ENCODE assay signal across 8 cellular contexts in genomic region chr12:124636138-124636968, GRCh38.
A peak's percentile ranks its signal among the peaks of the same experiment; 100 is the strongest.
DNase-seq lines count a peak whose midpoint lies in the region; ATAC-seq and TF ChIP-seq lines count a peak whose summit lies in the region.

No MANE protein-coding gene starts in this region.

- H3K4me1 ChIP-seq in GM23338 (ENCODE audit: insufficient read depth) (peaks cover 11% of the 10 kb centered on the region; the same call in 1 of the 2 replicates), sigmoid colon (peaks cover 0 to 31% (median 26%) of the 10 kb centered on the region in 4 donors)

- no peaks in the 10 kb centered on the region for H3K9me3 Mint-ChIP-seq in GM23338

- peak overlapping the region; percentile 49 for H3K9ac ChIP-seq in SK-N-MC (ENCODE audit: insufficient read length)

- intact Hi-C loops in sigmoid colon (cut with DNase I): no loop called here

- H4K20me1 ChIP-seq in GM23338 (replicated peaks; ENCODE audit: insufficient read depth): no peaks in the 10 kb centered on the region

- TF ChIP-seq POLR2A in sigmoid colon (IDR thresholded peaks at IDR 0.05): no peak

- no peak for TF ChIP-seq CTCF in GM23338 (conservative IDR thresholded peaks at IDR 0.05; ENCODE audit: low read depth in 2 of 2)
- no peak for TF ChIP-seq CTCF in brain microvascular endothelial cell (IDR thresholded peaks at IDR 0.05; ENCODE audit: low read depth, low read length, missing control alignments)
- TF ChIP-seq CTCF in sigmoid colon (IDR thresholded peaks at IDR 0.05): no peak

- no peak overlapping the region for H3K4me3 Mint-ChIP-seq in GM23338

- no peaks in the 10 kb centered on the region for H3K36me3 Mint-ChIP-seq in GM23338 (ENCODE audit: low read depth)

- no peak overlapping the region for H3K4me2 ChIP-seq in GM23338

- no peak overlapping the region for H3K27ac ChIP-seq in GM23338 (ENCODE audit: low read depth)
- H3K27ac ChIP-seq in SK-N-MC: peak overlapping the region; percentile 97
- H3K27ac ChIP-seq in brain microvascular endothelial cell: no peak overlapping the region
- H3K27ac ChIP-seq in sigmoid colon: peak overlapping the region in 3 of 4 donors; percentile 64 to 79 (median 68)

- no peaks in the 10 kb centered on the region for H3F3A ChIP-seq in GM23338 (replicated peaks; ENCODE audit: low read depth)

- H3K27me3 ChIP-seq in GM23338 (ENCODE audit: insufficient read depth) (no peaks in the 10 kb centered on the region), brain microvascular endothelial cell (replicated peaks) (no peaks in the 10 kb centered on the region), sigmoid colon (no peaks in the 10 kb centered on the region)

- H3K27me3 Mint-ChIP-seq in GM23338 (ENCODE audit: insufficient read depth, low read depth, poor library complexity): peaks cover 10% of the 10 kb centered on the region

- peak in 1 of 4 donors; percentile 69 for TF ChIP-seq EP300 in sigmoid colon (IDR thresholded peaks at IDR 0.05)

- no peaks in the 10 kb centered on the region for H3K36me3 ChIP-seq in GM23338 (ENCODE audit: insufficient read depth)
- H3K36me3 ChIP-seq in SK-N-MC (ENCODE audit: insufficient read depth, low read length): no peaks in the 10 kb centered on the region
- H3K36me3 ChIP-seq in brain microvascular endothelial cell (replicated peaks): no peaks in the 10 kb centered on the region
- no peaks in the 10 kb centered on the region for H3K36me3 ChIP-seq in sigmoid colon

- H3K27ac Mint-ChIP-seq in GM23338: 0 out of 2 replicates have a peak overlapping the region, but pooled peaks have one; percentile 5

- 0 out of 2 replicates have a peak overlapping the region, but pooled peaks have one; percentile 23 for H2AFZ ChIP-seq in GM23338

- DNase-seq in GM23338 (ENCODE audit: low spot score) (no peak), SK-N-MC (ENCODE audit: low read depth, low spot score) (peak; percentile 60), brain microvascular endothelial cell (peak; percentile 86), sigmoid colon (peak; percentile 88), NCI-H2171 treated with DMSO at 0.1 percent for 48 hours (lab: John Stamatoyannopoulos, UW) (no peak), medulla oblongata (ENCODE audit: extremely low spot score) (no peak)

- H3K9me3 ChIP-seq in SK-N-MC (ENCODE audit: low read depth, low read length): no peaks in the 10 kb centered on the region; the same call in 1 of the 2 replicates
- no peaks in the 10 kb centered on the region for H3K9me3 ChIP-seq in sigmoid colon

- no peak for ATAC-seq in GM23338
- ATAC-seq in GM21360 (IDR thresholded peaks at IDR 0.05; ENCODE audit: unreplicated experiment): no peak
- ATAC-seq in GM21576 (IDR thresholded peaks at IDR 0.05; ENCODE audit: unreplicated experiment): no peak

- H3K4me1 Mint-ChIP-seq in GM23338: peaks cover 23% of the 10 kb centered on the region

- H3K9me2 ChIP-seq in GM23338 (ENCODE audit: insufficient read depth): no peaks in the 10 kb centered on the region

- H3K4me3 ChIP-seq in GM23338: no peak overlapping the region
- H3K4me3 ChIP-seq in SK-N-MC: peak overlapping the region; percentile 52
- H3K4me3 ChIP-seq in brain microvascular endothelial cell (ENCODE audit: low read depth, low read length): no peak overlapping the region
- no peak overlapping the region for H3K4me3 ChIP-seq in sigmoid colon

- 30 to 56% methylated on average over 10 of the region's 10 CpGs for WGBS in sigmoid colon, 2 donors

- no peaks in the 10 kb centered on the region for H3K79me2 ChIP-seq in GM23338 (replicated peaks; ENCODE audit: insufficient read depth)

- in situ Hi-C loops in brain microvascular endothelial cell (cut with HindIII; ENCODE audit: low pct_ligation_motif_present, low sequenced_read_pairs): no loop called here

TF ChIP-seq in GM23338, 12 proteins besides CTCF, POLR2A, EP300 and RAD21 (continues in another document):
- TF ChIP-seq NANOG (IDR thresholded peaks at IDR 0.05; ENCODE audit: borderline replicate concordance) (no peak), CREB1 (CRISPR knock-in tag; IDR thresholded peaks at IDR 0.05; ENCODE audit: low read depth) (no peak), ZNF114 (CRISPR knock-in tag; IDR thresholded peaks at IDR 0.05) (no peak), EZH2 (IDR thresholded peaks at IDR 0.05; ENCODE audit: low read depth, unreplicated experiment) (no peak), STAT1 (IDR thresholded peaks at IDR 0.05; ENCODE audit: unreplicated experiment) (no peak), ZNF331 (CRISPR knock-in tag; IDR thresholded peaks at IDR 0.05; ENCODE audit: low read depth) (no peak), ETS1 (IDR thresholded peaks at IDR 0.05) (no peak), POLR2AphosphoS5 (IDR thresholded peaks at IDR 0.05; ENCODE audit: low read depth) (no peak)
- TF ChIP-seq, protein P1, sequence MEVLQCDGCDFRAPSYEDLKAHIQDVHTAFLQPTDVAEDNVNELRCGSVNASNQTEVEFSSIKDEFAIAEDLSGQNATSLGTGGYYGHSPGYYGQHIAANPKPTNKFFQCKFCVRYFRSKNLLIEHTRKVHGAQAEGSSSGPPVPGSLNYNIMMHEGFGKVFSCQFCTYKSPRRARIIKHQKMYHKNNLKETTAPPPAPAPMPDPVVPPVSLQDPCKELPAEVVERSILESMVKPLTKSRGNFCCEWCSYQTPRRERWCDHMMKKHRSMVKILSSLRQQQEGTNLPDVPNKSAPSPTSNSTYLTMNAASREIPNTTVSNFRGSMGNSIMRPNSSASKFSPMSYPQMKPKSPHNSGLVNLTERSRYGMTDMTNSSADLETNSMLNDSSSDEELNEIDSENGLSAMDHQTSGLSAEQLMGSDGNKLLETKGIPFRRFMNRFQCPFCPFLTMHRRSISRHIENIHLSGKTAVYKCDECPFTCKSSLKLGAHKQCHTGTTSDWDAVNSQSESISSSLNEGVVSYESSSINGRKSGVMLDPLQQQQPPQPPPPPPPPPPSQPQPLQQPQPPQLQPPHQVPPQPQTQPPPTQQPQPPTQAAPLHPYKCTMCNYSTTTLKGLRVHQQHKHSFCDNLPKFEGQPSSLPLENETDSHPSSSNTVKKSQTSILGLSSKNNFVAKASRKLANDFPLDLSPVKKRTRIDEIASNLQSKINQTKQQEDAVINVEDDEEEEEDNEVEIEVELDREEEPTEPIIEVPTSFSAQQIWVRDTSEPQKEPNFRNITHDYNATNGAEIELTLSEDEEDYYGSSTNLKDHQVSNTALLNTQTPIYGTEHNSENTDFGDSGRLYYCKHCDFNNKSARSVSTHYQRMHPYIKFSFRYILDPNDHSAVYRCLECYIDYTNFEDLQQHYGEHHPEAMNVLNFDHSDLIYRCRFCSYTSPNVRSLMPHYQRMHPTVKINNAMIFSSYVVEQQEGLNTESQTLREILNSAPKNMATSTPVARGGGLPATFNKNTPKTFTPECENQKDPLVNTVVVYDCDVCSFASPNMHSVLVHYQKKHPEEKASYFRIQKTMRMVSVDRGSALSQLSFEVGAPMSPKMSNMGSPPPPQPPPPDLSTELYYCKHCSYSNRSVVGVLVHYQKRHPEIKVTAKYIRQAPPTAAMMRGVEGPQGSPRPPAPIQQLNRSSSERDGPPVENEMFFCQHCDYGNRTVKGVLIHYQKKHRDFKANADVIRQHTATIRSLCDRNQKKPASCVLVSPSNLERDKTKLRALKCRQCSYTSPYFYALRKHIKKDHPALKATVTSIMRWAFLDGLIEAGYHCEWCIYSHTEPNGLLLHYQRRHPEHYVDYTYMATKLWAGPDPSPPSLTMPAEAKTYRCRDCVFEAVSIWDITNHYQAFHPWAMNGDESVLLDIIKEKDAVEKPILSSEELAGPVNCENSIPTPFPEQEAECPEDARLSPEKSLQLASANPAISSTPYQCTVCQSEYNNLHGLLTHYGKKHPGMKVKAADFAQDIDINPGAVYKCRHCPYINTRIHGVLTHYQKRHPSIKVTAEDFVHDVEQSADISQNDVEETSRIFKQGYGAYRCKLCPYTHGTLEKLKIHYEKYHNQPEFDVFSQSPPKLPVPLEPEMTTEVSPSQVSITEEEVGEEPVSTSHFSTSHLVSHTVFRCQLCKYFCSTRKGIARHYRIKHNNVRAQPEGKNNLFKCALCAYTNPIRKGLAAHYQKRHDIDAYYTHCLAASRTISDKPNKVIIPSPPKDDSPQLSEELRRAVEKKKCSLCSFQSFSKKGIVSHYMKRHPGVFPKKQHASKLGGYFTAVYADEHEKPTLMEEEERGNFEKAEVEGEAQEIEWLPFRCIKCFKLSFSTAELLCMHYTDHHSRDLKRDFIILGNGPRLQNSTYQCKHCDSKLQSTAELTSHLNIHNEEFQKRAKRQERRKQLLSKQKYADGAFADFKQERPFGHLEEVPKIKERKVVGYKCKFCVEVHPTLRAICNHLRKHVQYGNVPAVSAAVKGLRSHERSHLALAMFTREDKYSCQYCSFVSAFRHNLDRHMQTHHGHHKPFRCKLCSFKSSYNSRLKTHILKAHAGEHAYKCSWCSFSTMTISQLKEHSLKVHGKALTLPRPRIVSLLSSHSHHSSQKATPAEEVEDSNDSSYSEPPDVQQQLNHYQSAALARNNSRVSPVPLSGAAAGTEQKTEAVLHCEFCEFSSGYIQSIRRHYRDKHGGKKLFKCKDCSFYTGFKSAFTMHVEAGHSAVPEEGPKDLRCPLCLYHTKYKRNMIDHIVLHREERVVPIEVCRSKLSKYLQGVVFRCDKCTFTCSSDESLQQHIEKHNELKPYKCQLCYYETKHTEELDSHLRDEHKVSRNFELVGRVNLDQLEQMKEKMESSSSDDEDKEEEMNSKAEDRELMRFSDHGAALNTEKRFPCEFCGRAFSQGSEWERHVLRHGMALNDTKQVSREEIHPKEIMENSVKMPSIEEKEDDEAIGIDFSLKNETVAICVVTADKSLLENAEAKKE (CRISPR knock-in tag; IDR thresholded peaks at IDR 0.05): no peak

Comparison
In these comparisons a context has a peak if more than half of its experiments do, and no peak if none do; other contexts are left out.
1. DNase-seq: peak in SK-N-MC (single experiment), brain microvascular endothelial cell (single experiment) and sigmoid colon (single experiment); none in GM23338 (single experiment), NCI-H2171 treated with DMSO at 0.1 percent for 48 hours (single experiment) and medulla oblongata (single experiment).
2. H3K27ac ChIP-seq: peak in SK-N-MC (single experiment) and sigmoid colon (3 of 4); none in GM23338 (single experiment) and brain microvascular endothelial cell (single experiment).